18 cellular contexts compared by ENCODE assay signal in genomic region chr16:56388209-56388608, GRCh38.
DNase-seq lines count a peak whose midpoint lies in the region; ATAC-seq and TF ChIP-seq lines count a peak whose summit lies in the region.
"Had no signal": no experiment of that assay in that cellular context is flagged by ENCODE, and none has a peak within 500 bp of the region (broad histone marks: within the 10 kb centered on the region; RNA-seq: fewer than 3 reads in every experiment).

No MANE protein-coding gene starts in this region.

- peaks cover 56% of the 10 kb centered on the region for H3K36me3 Mint-ChIP-seq in activated naive CD4-positive, alpha-beta T cell treated with anti-CD3 and anti-CD28 coated beads, Interleukin-2, amount 10 ng/mL, durations not matched to agents 7 days and 5 days

- TF ChIP-seq CTCF in choroid plexus epithelial cell (conservative IDR thresholded peaks at IDR 0.05; ENCODE audit: low read depth, low read length), result no peak

- H3K27me3 Mint-ChIP-seq in activated naive CD4-positive, alpha-beta T cell treated with anti-CD3 and anti-CD28 coated beads, Interleukin-2, amount 10 ng/mL, durations not matched to agents 7 days and 5 days, result no peaks in the 10 kb centered on the region
- H3K27me3 Mint-ChIP-seq: CD8-positive, alpha-beta memory T cell had no signal

- ATAC-seq in HG03045 (IDR thresholded peaks at IDR 0.05; ENCODE audit: unreplicated experiment), result no peak
- ATAC-seq: HepG2 had no signal

- H3K4me3 ChIP-seq in choroid plexus epithelial cell (ENCODE audit: low read depth, low read length), result no peak overlapping the region
- H3K4me3 ChIP-seq: BLaER1 treated with 17β-estradiol and CSF1 and Interleukin-3, amounts not matched to agents 10 nM and 100 nM had no signal

- DNase-seq in EL, result peak; percentile 59
- peak; percentile 17 for DNase-seq in NCI-H226
- peak; percentile 64 for DNase-seq in choroid plexus epithelial cell (ENCODE audit: low read depth)
- DNase-seq in kidney tubule cell (ENCODE audit: low spot score), result peak; percentile 27
- no peak for DNase-seq in activated naive CD4-positive, alpha-beta T cell treated with anti-CD3 and anti-CD28 coated beads, Interleukin-2, amount 10 ng/mL, durations not matched to agents 7 days and 5 days
- no peak for DNase-seq in DMS153 treated with DMSO at 0.1 percent for 48 hours (lab: John Stamatoyannopoulos, UW; ENCODE audit: unreplicated experiment)
- DNase-seq: CD8-positive, alpha-beta memory T cell; DND-41; MM.1S; NCI-H1092 treated with DMSO at 0.1 percent for 48 hours; NCI-H1694 treated with DMSO at 0.1 percent for 48 hours; NCI-H446; NCI-H69; NK-92 treated with Interleukin-12 subunit alpha and Interleukin-12 subunit beta, amount 100 ng/mL, for 24 hours; SIG-M5 had no signal

- CTCF ChIA-PET in activated naive CD4-positive, alpha-beta T cell treated with anti-CD3 and anti-CD28 coated beads, Interleukin-2, amount 10 ng/mL, durations not matched to agents 7 days and 5 days (lab: Charles Lee), result no interaction called here

- H3K4me3 Mint-ChIP-seq in activated naive CD4-positive, alpha-beta T cell treated with anti-CD3 and anti-CD28 coated beads, Interleukin-2, amount 10 ng/mL, durations not matched to agents 7 days and 5 days, result no peak overlapping the region
- H3K4me3 Mint-ChIP-seq: CD8-positive, alpha-beta memory T cell had no signal

- no peak overlapping the region for H3K27ac Mint-ChIP-seq in activated naive CD4-positive, alpha-beta T cell treated with anti-CD3 and anti-CD28 coated beads, Interleukin-2, amount 10 ng/mL, durations not matched to agents 7 days and 5 days

- no peaks in the 10 kb centered on the region for H3K4me1 Mint-ChIP-seq in activated naive CD4-positive, alpha-beta T cell treated with anti-CD3 and anti-CD28 coated beads, Interleukin-2, amount 10 ng/mL, durations not matched to agents 7 days and 5 days

- H3K9me3 Mint-ChIP-seq in activated naive CD4-positive, alpha-beta T cell treated with anti-CD3 and anti-CD28 coated beads, Interleukin-2, amount 10 ng/mL, durations not matched to agents 7 days and 5 days, result peaks cover 3% of the 10 kb centered on the region

Comparison
In these comparisons a context has a peak if more than half of its experiments do, and no peak if none do; other contexts are left out.
1. DNase-seq: peak in EL (single experiment), NCI-H226 (single experiment), choroid plexus epithelial cell (single experiment) and kidney tubule cell (single experiment); none in activated naive CD4-positive, alpha-beta T cell treated with anti-CD3 and anti-CD28 coated beads, Interleukin-2, amount 10 ng/mL, durations not matched to agents 7 days and 5 days (single experiment) and DMS153 treated with DMSO at 0.1 percent for 48 hours (single experiment).